8 cellular contexts compared by ENCODE assay signal in the genomic region with DNA sequence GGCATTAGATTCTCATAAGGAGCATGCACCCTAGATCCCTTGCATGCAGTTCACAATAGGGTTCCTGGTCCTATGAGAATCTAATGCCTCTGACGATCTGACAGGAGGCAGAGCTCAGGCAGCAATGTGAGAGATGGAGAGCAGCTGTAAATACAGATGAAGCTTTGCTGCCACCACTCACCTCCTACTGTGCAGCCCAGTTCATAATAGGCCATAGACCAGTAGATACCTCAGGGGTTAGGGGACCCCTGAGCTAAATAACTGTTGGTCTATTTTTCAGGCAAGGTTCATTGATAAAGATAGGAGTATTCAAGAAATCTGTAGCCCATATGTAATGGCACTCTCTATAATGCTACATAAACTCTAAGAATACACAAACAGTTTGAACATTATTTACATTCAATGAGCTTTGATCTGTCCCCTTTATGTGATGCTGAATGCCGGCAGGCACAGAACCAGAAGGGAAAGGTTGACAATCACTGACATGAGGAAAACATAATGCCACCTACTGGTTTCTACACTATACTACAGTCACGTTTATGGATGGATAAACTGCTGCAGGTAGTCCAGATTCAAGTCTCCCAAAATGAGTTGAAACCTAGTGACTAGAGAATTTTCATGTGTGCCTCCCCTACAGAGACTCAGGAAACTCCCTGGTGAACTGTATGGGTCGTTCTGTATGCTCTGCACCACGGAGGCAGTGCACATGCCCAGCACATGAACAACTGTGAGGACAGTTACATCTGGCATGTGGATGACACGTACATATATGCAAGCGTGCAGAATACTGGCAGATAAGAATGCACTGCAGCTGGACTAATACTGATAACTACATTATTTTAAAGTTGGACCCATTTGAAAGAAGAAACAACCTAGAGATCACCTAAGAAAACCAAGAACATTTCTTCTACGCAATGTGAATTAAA.
A peak's percentile ranks its signal among the peaks of the same experiment; 100 is the strongest.
DNase-seq lines count a peak whose midpoint lies in the region; ATAC-seq and TF ChIP-seq lines count a peak whose summit lies in the region.

No MANE protein-coding gene starts in this region.

- no peaks in the 10 kb centered on the region for H3K9me3 ChIP-seq in RWPE2 (ENCODE audit: severe bottlenecking)

- peak; percentile 59 for TF ChIP-seq CTCF in RWPE2 (IDR thresholded peaks at IDR 0.05; ENCODE audit: poor library complexity, severe bottlenecking)

- no peak overlapping the region for H3K27ac ChIP-seq in RWPE2 (ENCODE audit: poor library complexity, severe bottlenecking)

- no peaks in the 10 kb centered on the region for H3K4me1 ChIP-seq in RWPE2 (ENCODE audit: insufficient read depth, poor library complexity, severe bottlenecking)

- peak; percentile 74 for ATAC-seq in GM21786 (IDR thresholded peaks at IDR 0.05; ENCODE audit: unreplicated experiment)
- peak; percentile 46; the same call in 2 of the 3 replicates for ATAC-seq in RWPE2 (ENCODE audit: low read depth)

- in situ Hi-C loops in KBM-7 (cut with MboI; ENCODE audit: low pct_unique_long_range_greater_than_20kb, low sequenced_read_pairs) = loop anchor here (25.0 kb wide), 1 partner anchor 208 kb away; no protein-coding TSS in a partner anchor

- DNase-seq in NCI-H1417 (lab: John Stamatoyannopoulos, UW) = peak; percentile 18 to 72 (median 22)
- no peak for DNase-seq in NCI-H1417 treated with DMSO at 0.1 percent for 48 hours (lab: John Stamatoyannopoulos, UW)
- DNase-seq in KBM-7 = peak; percentile 42
- DNase-seq in RWPE2 (ENCODE audit: low spot score) = no peak
- DNase-seq in fibroblast of peridontal ligament (ENCODE audit: extremely low read depth) = peak; percentile 50
- peak; percentile 40 for DNase-seq in retina
- DNase-seq in mucosa of gallbladder (ENCODE audit: low spot score) = no peak

- H3K27me3 ChIP-seq in RWPE2 (ENCODE audit: insufficient read depth, poor library complexity, severe bottlenecking) = no peaks in the 10 kb centered on the region

- peaks cover 59% of the 10 kb centered on the region for H3K36me3 ChIP-seq in RWPE2 (ENCODE audit: low read depth)

- no peak overlapping the region for H3K4me3 ChIP-seq in RWPE2 (ENCODE audit: severe bottlenecking)

Comparison
In these comparisons a context has a peak if more than half of its experiments do, and no peak if none do; other contexts are left out.
1. DNase-seq: peak in NCI-H1417 (3 of 3), KBM-7 (single experiment), fibroblast of peridontal ligament (single experiment) and retina (single experiment); none in NCI-H1417 treated with DMSO at 0.1 percent for 48 hours (single experiment), RWPE2 (single experiment) and mucosa of gallbladder (single experiment).